10 cellular contexts compared by ENCODE assay signal in genomic region chr6:64520050-64520449, GRCh38.
A peak's percentile ranks its signal among the peaks of the same experiment; 100 is the strongest.
DNase-seq lines count a peak whose midpoint lies in the region; ATAC-seq and TF ChIP-seq lines count a peak whose summit lies in the region.
"Had no signal": no experiment of that assay in that cellular context is flagged by ENCODE, and none has a peak within 500 bp of the region (broad histone marks: within the 10 kb centered on the region; RNA-seq: fewer than 3 reads in every experiment).

No MANE protein-coding gene starts in this region.

- H3K4me1 ChIP-seq in RWPE2 (ENCODE audit: insufficient read depth, poor library complexity, severe bottlenecking), result peaks cover 16% of the 10 kb centered on the region
- H3K4me1 ChIP-seq: prostate gland had no signal

- H3K27me3 Mint-ChIP-seq in T-helper 17 cell, result no peaks in the 10 kb centered on the region
- H3K27me3 Mint-ChIP-seq: dendritic cell treated with granulocyte-macrophage colony-stimulating factor and Interleukin-4, amounts not matched to agents 40 ng/mL and 50 ng/mL, for 4 days had no signal

- TF ChIP-seq CTCF in RWPE2 (IDR thresholded peaks at IDR 0.05; ENCODE audit: poor library complexity, severe bottlenecking) (no peak), kidney epithelial cell (IDR thresholded peaks at IDR 0.05; ENCODE audit: insufficient read depth, low read length, poor library complexity, severe bottlenecking) (no peak)

- H3K27me3 ChIP-seq in RWPE2 (ENCODE audit: insufficient read depth, poor library complexity, severe bottlenecking) (no peaks in the 10 kb centered on the region), kidney epithelial cell (ENCODE audit: control insufficient read depth, insufficient read depth, low read length) (no peaks in the 10 kb centered on the region)

- ATAC-seq in HG02973 (IDR thresholded peaks at IDR 0.05; ENCODE audit: unreplicated experiment) (peak; percentile 89), RWPE2 (ENCODE audit: low read depth) (peak; percentile 99), GM19328 (IDR thresholded peaks at IDR 0.05; ENCODE audit: unreplicated experiment) (no peak), T-helper 17 cell (no peak), GM19324 (IDR thresholded peaks at IDR 0.05; ENCODE audit: low FRiP score, unreplicated experiment) (no peak)

- no peaks in the 10 kb centered on the region for H3K36me3 Mint-ChIP-seq in T-helper 17 cell (ENCODE audit: low read depth)

- no peaks in the 10 kb centered on the region for H3K4me1 Mint-ChIP-seq in T-helper 17 cell

- H3K27ac Mint-ChIP-seq in T-helper 17 cell, result no peak overlapping the region
- H3K27ac Mint-ChIP-seq: dendritic cell treated with granulocyte-macrophage colony-stimulating factor and Interleukin-4, amounts not matched to agents 40 ng/mL and 50 ng/mL, for 4 days had no signal

- H3K4me3 ChIP-seq in RWPE2 (ENCODE audit: severe bottlenecking) (no peak overlapping the region), kidney epithelial cell (ENCODE audit: low read depth, low read length) (no peak overlapping the region)
- H3K4me3 ChIP-seq: prostate gland had no signal

- H3K9me3 ChIP-seq in RWPE2 (ENCODE audit: severe bottlenecking) (no peaks in the 10 kb centered on the region), T-helper 17 cell (ENCODE audit: control insufficient read depth, low read length, poor library complexity, severe bottlenecking) (no peaks in the 10 kb centered on the region)
- H3K9me3 ChIP-seq: prostate gland had no signal

- DNase-seq in GM04504 (ENCODE audit: low read depth), result peak; percentile 3
- DNase-seq in RWPE2 (ENCODE audit: low spot score), result no peak
- DNase-seq in kidney epithelial cell (ENCODE audit: low read depth), result peak; percentile 93
- no peak for DNase-seq in T-helper 17 cell
- no peak for DNase-seq in NCI-H2196 (lab: John Stamatoyannopoulos, UW; ENCODE audit: unreplicated experiment)

- peak overlapping the region; percentile 58 for H3K27ac ChIP-seq in RWPE2 (ENCODE audit: poor library complexity, severe bottlenecking)
- H3K27ac ChIP-seq: prostate gland had no signal

- no peak overlapping the region for H3K4me3 Mint-ChIP-seq in T-helper 17 cell
- H3K4me3 Mint-ChIP-seq: dendritic cell treated with granulocyte-macrophage colony-stimulating factor and Interleukin-4, amounts not matched to agents 40 ng/mL and 50 ng/mL, for 4 days had no signal

- H3K36me3 ChIP-seq in RWPE2 (ENCODE audit: low read depth) (no peaks in the 10 kb centered on the region), kidney epithelial cell (ENCODE audit: control insufficient read depth, insufficient read depth, low read length) (no peaks in the 10 kb centered on the region)
- H3K36me3 ChIP-seq: prostate gland had no signal

Comparison
In these comparisons a context has a peak if more than half of its experiments do, and no peak if none do; other contexts are left out.
1. DNase-seq: peak in GM04504 (single experiment) and kidney epithelial cell (single experiment); none in RWPE2 (single experiment), T-helper 17 cell (0 of 3) and NCI-H2196 (single experiment).
2. ATAC-seq: peak in HG02973 (single experiment) and RWPE2 (single experiment); none in GM19328 (single experiment), T-helper 17 cell (single experiment) and GM19324 (single experiment).